1 cellular context compared by ENCODE assay signal in the genomic region with DNA sequence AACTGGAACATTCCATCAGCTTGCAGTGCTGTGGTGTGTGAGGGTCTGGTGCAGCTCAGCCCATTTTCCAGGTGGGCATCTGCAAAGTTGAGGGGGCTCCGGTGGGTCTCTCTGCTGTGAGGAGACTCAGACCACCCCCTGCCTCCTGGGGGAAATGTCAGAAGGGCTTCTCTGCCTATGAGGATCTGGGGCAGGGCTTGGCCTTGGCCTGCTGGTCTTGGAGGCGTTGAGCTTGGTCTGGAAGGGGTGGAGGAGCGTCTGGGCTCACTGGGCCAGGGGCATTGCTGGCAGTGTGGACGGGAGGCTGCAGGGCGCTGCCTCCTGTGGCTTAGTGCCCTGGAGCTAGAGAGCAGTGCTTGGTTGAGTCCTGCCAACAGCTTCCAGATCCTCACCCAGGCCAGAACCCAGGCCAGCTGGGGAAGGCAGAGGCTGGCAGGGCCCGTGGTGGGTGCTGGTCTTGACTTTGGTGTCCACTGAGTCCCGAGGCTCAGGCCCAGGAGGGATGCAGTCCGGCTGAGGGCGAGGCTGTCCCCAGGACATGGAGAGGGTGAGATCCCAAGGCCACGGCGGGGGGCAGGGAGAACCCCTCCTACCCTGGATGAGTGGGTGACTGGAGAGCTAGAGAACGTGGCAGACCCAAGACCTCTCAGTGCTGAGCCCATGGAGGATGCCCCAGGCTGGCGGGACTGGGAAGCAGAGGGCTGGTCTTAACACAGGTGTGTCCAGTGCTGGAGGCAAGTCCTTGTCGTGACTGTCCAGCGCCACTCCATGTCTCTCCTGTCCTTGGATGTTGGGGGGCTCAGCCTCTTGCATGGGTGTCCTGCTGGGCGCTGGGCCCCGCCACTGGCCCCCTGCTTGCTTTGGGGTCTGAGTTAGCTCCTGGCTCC.
TF ChIP-seq lines count a peak whose summit lies in the region.

No MANE protein-coding gene starts in this region.

TF ChIP-seq in SK-N-SH treated with all-trans-retinoic acid at 6 μM for 48 hours, 23 proteins besides CTCF, POLR2A, EP300 and RAD21 (continued from another document):
- TF ChIP-seq, protein P1, sequence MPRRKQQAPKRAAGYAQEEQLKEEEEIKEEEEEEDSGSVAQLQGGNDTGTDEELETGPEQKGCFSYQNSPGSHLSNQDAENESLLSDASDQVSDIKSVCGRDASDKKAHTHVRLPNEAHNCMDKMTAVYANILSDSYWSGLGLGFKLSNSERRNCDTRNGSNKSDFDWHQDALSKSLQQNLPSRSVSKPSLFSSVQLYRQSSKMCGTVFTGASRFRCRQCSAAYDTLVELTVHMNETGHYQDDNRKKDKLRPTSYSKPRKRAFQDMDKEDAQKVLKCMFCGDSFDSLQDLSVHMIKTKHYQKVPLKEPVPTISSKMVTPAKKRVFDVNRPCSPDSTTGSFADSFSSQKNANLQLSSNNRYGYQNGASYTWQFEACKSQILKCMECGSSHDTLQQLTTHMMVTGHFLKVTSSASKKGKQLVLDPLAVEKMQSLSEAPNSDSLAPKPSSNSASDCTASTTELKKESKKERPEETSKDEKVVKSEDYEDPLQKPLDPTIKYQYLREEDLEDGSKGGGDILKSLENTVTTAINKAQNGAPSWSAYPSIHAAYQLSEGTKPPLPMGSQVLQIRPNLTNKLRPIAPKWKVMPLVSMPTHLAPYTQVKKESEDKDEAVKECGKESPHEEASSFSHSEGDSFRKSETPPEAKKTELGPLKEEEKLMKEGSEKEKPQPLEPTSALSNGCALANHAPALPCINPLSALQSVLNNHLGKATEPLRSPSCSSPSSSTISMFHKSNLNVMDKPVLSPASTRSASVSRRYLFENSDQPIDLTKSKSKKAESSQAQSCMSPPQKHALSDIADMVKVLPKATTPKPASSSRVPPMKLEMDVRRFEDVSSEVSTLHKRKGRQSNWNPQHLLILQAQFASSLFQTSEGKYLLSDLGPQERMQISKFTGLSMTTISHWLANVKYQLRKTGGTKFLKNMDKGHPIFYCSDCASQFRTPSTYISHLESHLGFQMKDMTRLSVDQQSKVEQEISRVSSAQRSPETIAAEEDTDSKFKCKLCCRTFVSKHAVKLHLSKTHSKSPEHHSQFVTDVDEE (CRISPR knock-in tag; IDR thresholded peaks at IDR 0.05) = no peak
- TF ChIP-seq BACH2 (CRISPR knock-in tag; IDR thresholded peaks at IDR 0.05; ENCODE audit: borderline replicate concordance) (no peak), CSDC2 (CRISPR knock-in tag; IDR thresholded peaks at IDR 0.05) (no peak), ZFP30 (CRISPR knock-in tag; IDR thresholded peaks at IDR 0.05) (no peak)
